ENCODE assay signal across 9 cellular contexts in the genomic region with DNA sequence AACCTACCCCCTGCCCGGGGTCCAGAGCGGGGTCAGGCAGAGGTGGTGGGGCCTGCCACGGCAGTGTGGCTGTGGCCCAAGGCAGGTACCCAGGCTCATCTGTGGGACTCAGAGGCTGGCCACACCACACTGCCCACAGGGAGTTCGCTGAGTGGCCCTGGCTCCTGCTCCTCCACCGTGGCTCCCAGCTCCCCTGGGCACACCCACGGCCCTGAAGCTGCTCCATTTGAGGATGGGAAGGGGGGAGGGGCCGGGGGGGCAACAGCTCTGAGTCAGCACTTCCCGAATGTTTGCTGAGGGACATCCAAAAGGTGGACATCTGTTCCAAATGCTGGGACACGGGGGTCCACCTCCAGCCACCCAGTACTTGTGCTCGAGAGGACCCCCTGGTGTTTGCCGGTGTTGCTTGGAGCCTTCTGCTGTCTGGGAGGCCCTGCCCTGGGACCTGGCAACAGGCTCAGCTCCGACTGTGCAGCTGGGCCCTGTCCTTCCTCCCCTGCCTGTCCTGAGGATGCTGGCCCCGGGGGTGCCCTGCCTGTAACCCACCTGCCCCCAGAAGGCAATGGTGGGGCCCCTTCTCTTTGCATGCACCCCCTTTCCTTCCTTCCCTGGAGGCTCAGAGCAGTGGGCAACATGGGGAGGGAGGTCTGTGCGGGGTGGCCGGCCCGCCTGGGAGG. TPM values are rescaled to one million over a fixed set of nuclear protein-coding genes. Genes with fewer than 3 reads are reported as not detected.
DNase-seq lines count a peak whose midpoint lies in the region; ATAC-seq, FAIRE-seq and TF ChIP-seq lines count a peak whose summit lies in the region.
"Had no signal": no experiment of that assay in that cellular context is flagged by ENCODE, and none has a peak within 500 bp of the region (broad histone marks: within the 10 kb centered on the region; RNA-seq: fewer than 3 reads in every experiment).

No MANE protein-coding gene starts in this region.

- H3K4me3 Mint-ChIP-seq in natural killer cell treated with Interleukin-12 subunit alpha and Interleukin-12 subunit beta and Interleukin-15 and Interleukin-18, amount 100 ng/mL, for 72 hours, result no peak overlapping the region
- H3K4me3 Mint-ChIP-seq in natural killer cell, result no peak overlapping the region

- peaks cover 11 to 21% of the 10 kb centered on the region in 2 donors for H3K4me1 ChIP-seq in kidney (ENCODE audit: control insufficient read depth in 1 of 2, insufficient read depth in 1 of 2, low read depth in 1 of 2, low read length in 2 of 2)
- H3K4me1 ChIP-seq in aorta (ENCODE audit: control insufficient read depth in 1 of 2, insufficient read depth in 2 of 2, low read length in 2 of 2), result no peaks in the 10 kb centered on the region

- H3K27me3 ChIP-seq in aorta (ENCODE audit: control insufficient read depth in 1 of 2, insufficient read depth in 2 of 2, low read length in 1 of 2), result no peaks in the 10 kb centered on the region

- intact Hi-C loops in natural killer cell (cut with micrococcal nuclease) (no loop called here), kidney (cut with DNase I) (no loop called here), aorta (cut with DNase I) (no loop called here)

- 36 to 38% methylated on average over 16 of the region's 16 CpGs for WGBS in aorta, 2 donors

- H3K9me3 Mint-ChIP-seq in natural killer cell treated with Interleukin-12 subunit alpha and Interleukin-12 subunit beta and Interleukin-15 and Interleukin-18, amount 100 ng/mL, for 72 hours, result no peaks in the 10 kb centered on the region
- H3K9me3 Mint-ChIP-seq in natural killer cell, result no peaks in the 10 kb centered on the region
- H3K9me3 Mint-ChIP-seq: activated naive CD4-positive, alpha-beta T cell treated with anti-CD3 and anti-CD28 coated beads, Interleukin-2, amount 50 U/mL, for 24 hours; CD8-positive, alpha-beta memory T cell had no signal

- no peak overlapping the region for H3K27ac Mint-ChIP-seq in natural killer cell treated with Interleukin-12 subunit alpha and Interleukin-12 subunit beta and Interleukin-15 and Interleukin-18, amount 100 ng/mL, for 72 hours
- peak overlapping the region in 1 of 2 donors; percentile 22 for H3K27ac Mint-ChIP-seq in natural killer cell
- H3K27ac Mint-ChIP-seq: activated naive CD4-positive, alpha-beta T cell treated with anti-CD3 and anti-CD28 coated beads, Interleukin-2, amount 50 U/mL, for 24 hours; CD8-positive, alpha-beta memory T cell had no signal

- H3K4me3 ChIP-seq in kidney (ENCODE audit: low read length in 2 of 2) (no peak overlapping the region), aorta (ENCODE audit: low read length in 2 of 2) (no peak overlapping the region)

- DNase-seq in natural killer cell treated with Interleukin-12 subunit alpha and Interleukin-12 subunit beta and Interleukin-15 and Interleukin-18, amount 100 ng/mL, for 72 hours (ENCODE audit: low spot score), result peak; percentile 50
- DNase-seq in natural killer cell (no peak), kidney (peak; percentile 73), aorta (peak; percentile 45 to 71), NCI-H2081 treated with DMSO at 0.1 percent for 48 hours (lab: John Stamatoyannopoulos, UW) (no peak), NCI-H69 (lab: John Stamatoyannopoulos, UW) (no peak)
- DNase-seq: KBM-7 had no signal

- H3K9me3 ChIP-seq in kidney (ENCODE audit: control insufficient read depth in 1 of 2, low read length in 2 of 2) (no peaks in the 10 kb centered on the region), aorta (ENCODE audit: control insufficient read depth, low read length) (no peaks in the 10 kb centered on the region)

- no peak for FAIRE-seq in kidney (lab: Jason Lieb, UNC)

- no peak for ATAC-seq in natural killer cell treated with Interleukin-12 subunit alpha and Interleukin-12 subunit beta and Interleukin-15 and Interleukin-18, amount 100 ng/mL, for 72 hours
- no peak for ATAC-seq in natural killer cell
- no peak for ATAC-seq in aorta (ENCODE audit: low FRiP score)

- H3K4me1 Mint-ChIP-seq in natural killer cell treated with Interleukin-12 subunit alpha and Interleukin-12 subunit beta and Interleukin-15 and Interleukin-18, amount 100 ng/mL, for 72 hours (ENCODE audit: low read depth in 2 of 2), result peaks cover 0 to 8% of the 10 kb centered on the region in 2 donors
- H3K4me1 Mint-ChIP-seq in natural killer cell, result peaks cover 0 to 26% of the 10 kb centered on the region in 2 donors

- H3K27ac ChIP-seq in kidney (ENCODE audit: low read depth in 2 of 2, low read length in 2 of 2) (peak overlapping the region; percentile 78 to 85), aorta (ENCODE audit: low read depth in 1 of 2, low read length in 2 of 2) (no peak overlapping the region)

- TF ChIP-seq CTCF in natural killer cell (IDR thresholded peaks at IDR 0.05) (no peak), kidney (IDR thresholded peaks at IDR 0.05; ENCODE audit: borderline replicate concordance, extremely low read depth, insufficient read depth) (no peak)

- H3K36me3 Mint-ChIP-seq in natural killer cell treated with Interleukin-12 subunit alpha and Interleukin-12 subunit beta and Interleukin-15 and Interleukin-18, amount 100 ng/mL, for 72 hours, result no peaks in the 10 kb centered on the region
- H3K36me3 Mint-ChIP-seq in natural killer cell, result no peaks in the 10 kb centered on the region
- H3K36me3 Mint-ChIP-seq: activated naive CD4-positive, alpha-beta T cell treated with anti-CD3 and anti-CD28 coated beads, Interleukin-2, amount 50 U/mL, for 24 hours; CD8-positive, alpha-beta memory T cell had no signal

- H3K36me3 ChIP-seq in kidney (ENCODE audit: control insufficient read depth in 1 of 2, insufficient read depth in 2 of 2, low read length in 2 of 2) (no peaks in the 10 kb centered on the region), aorta (ENCODE audit: control insufficient read depth in 1 of 2, insufficient read depth in 2 of 2, low read length in 1 of 2) (no peaks in the 10 kb centered on the region)

- peaks cover 0 to 6% of the 10 kb centered on the region in 2 donors for H3K27me3 Mint-ChIP-seq in natural killer cell treated with Interleukin-12 subunit alpha and Interleukin-12 subunit beta and Interleukin-15 and Interleukin-18, amount 100 ng/mL, for 72 hours
- no peaks in the 10 kb centered on the region for H3K27me3 Mint-ChIP-seq in natural killer cell (ENCODE audit: low read depth in 2 of 2)

- H3K9ac ChIP-seq in kidney (ENCODE audit: low read length in 2 of 2), result no peak overlapping the region

RNA-seq across cellular contexts. Expression of gene NRARP, which starts 2.5 kb away (rescaled TPM):
- total RNA-seq in natural killer cell treated with Interleukin-12 subunit alpha and Interleukin-12 subunit beta and Interleukin-15 and Interleukin-18, amount 100 ng/mL, for 72 hours, result 1 to 10 TPM in 1 of 2 donors, under 1 TPM in 1; 0.88 to 2.6 TPM
- 1 to 10 TPM in 2 of 3 donors, under 1 TPM in 1; 0.88 to 2.3 (median 1.2) TPM for total RNA-seq in natural killer cell
- 4.7 TPM for total RNA-seq in kidney
- 1.7 TPM for polyA plus RNA-seq in kidney (ENCODE audit: insufficient read depth, low read depth, low replicate concordance)
- 10 to 100 TPM; 13.3 to 26.6 TPM for total RNA-seq in aorta
- polyA plus RNA-seq in aorta, result under 1 TPM; 0.50 to 0.97 TPM
- polyA plus RNA-seq: CD8-positive, alpha-beta memory T cell had no signal

RNA-seq across cellular contexts. Expression of gene TOR4A, which starts 27.0 kb away (rescaled TPM):
- total RNA-seq in natural killer cell treated with Interleukin-12 subunit alpha and Interleukin-12 subunit beta and Interleukin-15 and Interleukin-18, amount 100 ng/mL, for 72 hours, result 10 to 100 TPM; 31.1 to 38.4 TPM
- 10 to 100 TPM; 16.3 to 24.6 (median 19.2) TPM for total RNA-seq in natural killer cell
- 23.8 TPM for total RNA-seq in kidney
- 4.9 TPM for polyA plus RNA-seq in kidney (ENCODE audit: insufficient read depth, low read depth, low replicate concordance)
- total RNA-seq in aorta, result 10 to 100 TPM; 10.4 to 14.0 TPM
- 1 to 10 TPM; 2.6 to 6.0 TPM for polyA plus RNA-seq in aorta

RNA-seq across cellular contexts. Expression of gene NELFB, which starts 49.4 kb away (rescaled TPM):
- 10 to 100 TPM; 58.8 to 90.3 TPM for total RNA-seq in natural killer cell treated with Interleukin-12 subunit alpha and Interleukin-12 subunit beta and Interleukin-15 and Interleukin-18, amount 100 ng/mL, for 72 hours
- total RNA-seq in natural killer cell (10 to 100 TPM; 42.9 to 53.8 (median 52.6) TPM), kidney (57.3 TPM), aorta (10 to 100 TPM; 35.5 to 40.9 TPM)
- polyA plus RNA-seq in kidney (ENCODE audit: insufficient read depth, low read depth, low replicate concordance) (43.8 TPM), aorta (10 to 100 TPM; 21.7 to 47.9 TPM)

RNA-seq across cellular contexts. Expression of gene STPG3, which starts 53.4 kb away (rescaled TPM):
- not detected for total RNA-seq in natural killer cell treated with Interleukin-12 subunit alpha and Interleukin-12 subunit beta and Interleukin-15 and Interleukin-18, amount 100 ng/mL, for 72 hours
- total RNA-seq in natural killer cell (not detected), kidney (0.38 TPM), aorta (not detected)
- polyA plus RNA-seq in kidney (ENCODE audit: insufficient read depth, low read depth, low replicate concordance) (not detected), aorta (not detected)
- polyA plus RNA-seq: CD8-positive, alpha-beta memory T cell had no signal

Comparison
In these comparisons a context has a peak if more than half of its experiments do, and no peak if none do; other contexts are left out.
1. DNase-seq: peak in natural killer cell treated with Interleukin-12 subunit alpha and Interleukin-12 subunit beta and Interleukin-15 and Interleukin-18, amount 100 ng/mL, for 72 hours (single experiment), kidney (single experiment) and aorta (2 of 2); none in natural killer cell (single experiment), NCI-H2081 treated with DMSO at 0.1 percent for 48 hours (single experiment) and NCI-H69 (single experiment).
2. H3K27ac ChIP-seq: peak in kidney (2 of 2); none in aorta (0 of 2).